19 cellular contexts compared by ENCODE assay signal in the genomic region with DNA sequence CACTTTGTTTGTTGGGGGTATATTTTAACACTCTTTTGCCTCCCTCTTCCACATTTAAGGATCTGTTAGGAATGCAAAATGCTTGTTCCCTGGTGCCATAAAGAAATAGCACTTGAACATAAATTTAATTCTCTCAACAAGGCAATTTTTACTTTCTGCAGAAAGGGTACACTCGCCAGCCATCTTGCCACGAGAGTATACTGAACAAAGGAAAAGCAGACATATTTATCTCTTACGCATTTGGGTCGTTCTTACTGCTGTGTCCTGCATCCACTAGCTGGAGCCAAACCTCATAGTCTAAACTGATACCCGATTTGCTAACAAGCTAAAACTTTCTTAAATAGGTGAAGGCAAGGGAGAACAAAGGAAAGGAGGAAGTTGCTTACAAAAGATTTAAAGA.
DNase-seq lines count a peak whose midpoint lies in the region; ATAC-seq, FAIRE-seq and TF ChIP-seq lines count a peak whose summit lies in the region.
"Had no signal": no experiment of that assay in that cellular context is flagged by ENCODE, and none has a peak within 500 bp of the region (broad histone marks: within the 10 kb centered on the region; RNA-seq: fewer than 3 reads in every experiment).

No MANE protein-coding gene starts in this region.

- TF ChIP-seq CTCF in H1 (IDR thresholded peaks at IDR 0.05; ENCODE audit: control extremely low read depth in 1 of 3, insufficient read depth in 1 of 3, low read depth in 1 of 3, low read length in 3 of 3) (no peak), osteoblast (IDR thresholded peaks at IDR 0.05; ENCODE audit: extremely low read depth, low read depth, low read length) (no peak)

- no peak for FAIRE-seq in H1 (lab: Jason Lieb, UNC)
- FAIRE-seq: D721Med, G401.6, H54, HTR-8/SVneo had no signal

- H2AFZ ChIP-seq in H1 (ENCODE audit: low read length) = no peak overlapping the region
- no peak overlapping the region for H2AFZ ChIP-seq in osteoblast (ENCODE audit: low read length)

- TF ChIP-seq EP300 in H1 (IDR thresholded peaks at IDR 0.05; ENCODE audit: borderline replicate concordance in 1 of 2, low read depth in 2 of 2, low read length in 2 of 2) = no peak

- peak overlapping the region; percentile 36; the same call in 1 of the 2 replicates for H2BK20ac ChIP-seq in H1 (ENCODE audit: low read length)

- H2BK15ac ChIP-seq in H1 (ENCODE audit: low read length) = no peak overlapping the region

- H3K4ac ChIP-seq in H1 (replicated peaks; ENCODE audit: insufficient read length, low read depth, low read length) = no peak overlapping the region

- H3K23ac ChIP-seq in H1 (ENCODE audit: insufficient read length) = no peak overlapping the region

- TF ChIP-seq RAD21 in H1 (IDR thresholded peaks at IDR 0.05 in 1 of 2, conservative IDR thresholded peaks at IDR 0.05 in 1 of 2; ENCODE audit: low read depth in 2 of 2, low read length in 2 of 2) = no peak; a peak in 1 of 4 replicates

- H3K4me1 ChIP-seq in H1 (replicated peaks in 1 of 4; ENCODE audit: control insufficient read depth in 3 of 4, insufficient read depth in 4 of 4, low read length in 3 of 4) = peaks cover 5 to 24% (median 13%) of the 10 kb centered on the region in 4 experiments
- no peaks in the 10 kb centered on the region for H3K4me1 ChIP-seq in osteoblast (ENCODE audit: insufficient read depth, low read length)

- no peak overlapping the region; the same call in 1 of the 2 replicates for H2BK5ac ChIP-seq in H1 (ENCODE audit: low read depth, low read length)

- H4K20me1 ChIP-seq in H1 (replicated peaks in 1 of 2; ENCODE audit: control insufficient read depth in 1 of 2, insufficient read depth in 2 of 2, low read length in 2 of 2) = no peaks in the 10 kb centered on the region
- no peaks in the 10 kb centered on the region for H4K20me1 ChIP-seq in osteoblast (ENCODE audit: insufficient read depth, low read length)

- no peaks in the 10 kb centered on the region for H3K23me2 ChIP-seq in H1 (ENCODE audit: low read depth, low read length)

- no peak overlapping the region for H3K9ac ChIP-seq in H1 (replicated peaks in 1 of 4; ENCODE audit: extremely low read depth in 1 of 4, low read depth in 3 of 4, low read length in 3 of 4)

- no peak overlapping the region for H3K56ac ChIP-seq in H1 (replicated peaks; ENCODE audit: insufficient read length, low read depth, low read length)

- H4K91ac ChIP-seq in H1 (replicated peaks; ENCODE audit: insufficient read length, low read length) = no peak overlapping the region

- H4K5ac ChIP-seq in H1 (ENCODE audit: insufficient read length, low read depth, low read length) = no peak overlapping the region

- 85% methylated on average over 5 of the region's 5 CpGs; no CpG with 5 or more reads in 1 of the 2 experiments for WGBS in H1 (ENCODE audit: extremely low coverage in 1 of 2, insufficient coverage in 1 of 2, insufficient read length in 1 of 2, insufficient replicate concordance in 2 of 2, low coverage in 1 of 2, low lambda C conversion rate in 2 of 2, missing lambda C conversion rate in 1 of 2), 2 experiments

- no peak for TF ChIP-seq POLR2A in H1 (IDR thresholded peaks at IDR 0.05; ENCODE audit: control extremely low read depth in 1 of 2, low read depth in 2 of 2, low read length in 2 of 2)

- peak; percentile 30 for DNase-seq in NOMO-1 treated with DMSO at 0.1 percent for 48 hours (lab: John Stamatoyannopoulos, UW; ENCODE audit: unreplicated experiment)
- no peak for DNase-seq in NOMO-1 treated with dmso at 0.1 percent for 144 hours (lab: John Stamatoyannopoulos, UW; ENCODE audit: unreplicated experiment)
- DNase-seq in Kasumi-1 (lab: John Stamatoyannopoulos, UW) = peak; percentile 33 to 36
- peak; percentile 30 for DNase-seq in SKM-1 (lab: John Stamatoyannopoulos, UW; ENCODE audit: unreplicated experiment)
- no peak for DNase-seq in H1 (ENCODE audit: low read depth in 1 of 2, low spot score in 2 of 2)
- DNase-seq in osteoblast (ENCODE audit: insufficient read length, low spot score, missing footprints) = no peak
- DNase-seq in NK-92 treated with Interleukin-12 subunit alpha and Interleukin-12 subunit beta, amount 100 ng/mL, for 24 hours (lab: John Stamatoyannopoulos, UW) = no peak
- DNase-seq: CD8-positive, alpha-beta T cell; COR-L47; DMS153; DMS79 treated with DMSO at 0.1 percent for 48 hours; EL; HFFc6 had no signal

- POLR2A ChIA-PET in H1 (lab: Charles Lee; ENCODE audit: partially characterized antibody) = interaction anchor here (1.2 to 1.5 kb wide), 4 partner anchors 9 to 86 kb away, joined by 3 to 4 read pairs (median 3); no protein-coding TSS in a partner anchor

- H2BK120ac ChIP-seq in H1 (replicated peaks; ENCODE audit: low read depth, low read length) = no peak overlapping the region

- H3K4me2 ChIP-seq in H1 (ENCODE audit: insufficient read depth in 1 of 2, low read depth in 2 of 2, low read length in 2 of 2) = no peak overlapping the region
- no peak overlapping the region for H3K4me2 ChIP-seq in osteoblast (ENCODE audit: insufficient read depth, low read length)

- H3K9me3 ChIP-seq in H1 (ENCODE audit: insufficient read depth in 2 of 2, low read depth in 1 of 2, low read length in 1 of 2) (peaks cover 0 to 8% of the 10 kb centered on the region in 2 experiments; a peak in 1 of 4 replicates), osteoblast (ENCODE audit: low read depth, low read length) (no peaks in the 10 kb centered on the region)

- 0 out of 2 replicates have a peak overlapping the region, but pooled peaks have one; percentile 53 for H3K18ac ChIP-seq in H1 (ENCODE audit: extremely low read depth, low read length)

- H2BK12ac ChIP-seq in H1 (ENCODE audit: low read depth, low read length) = no peak overlapping the region

- H3K27me3 ChIP-seq in H1 (replicated peaks in 1 of 4; ENCODE audit: control insufficient read depth in 3 of 4, extremely low read depth in 1 of 4, insufficient read depth in 3 of 4, low read length in 3 of 4) (no peaks in the 10 kb centered on the region), osteoblast (ENCODE audit: insufficient read depth, low read length) (no peaks in the 10 kb centered on the region)

- H3K79me1 ChIP-seq in H1 (ENCODE audit: low read depth, low read length) = no peaks in the 10 kb centered on the region

- H3K27ac ChIP-seq in H1 (ENCODE audit: low read depth, low read length) (no peak overlapping the region), osteoblast (ENCODE audit: low read depth, low read length) (no peak overlapping the region)
- H3K27ac ChIP-seq: 22Rv1 had no signal

- ATAC-seq in HG02623 (IDR thresholded peaks at IDR 0.05; ENCODE audit: unreplicated experiment) = no peak
- ATAC-seq: CD8-positive, alpha-beta T cell had no signal

- H3K14ac ChIP-seq in H1 (ENCODE audit: insufficient read length) = no peak overlapping the region

- H3K4me3 ChIP-seq in H1 (ENCODE audit: extremely low read depth in 1 of 4, insufficient read depth in 2 of 4, low read depth in 3 of 4, low read length in 4 of 4) (no peak overlapping the region), osteoblast (ENCODE audit: insufficient read depth, low read length) (no peak overlapping the region)

- peaks cover 0 to 4% (median 0%) of the 10 kb centered on the region in 4 experiments; a peak in 1 of 8 replicates for H3K36me3 ChIP-seq in H1 (ENCODE audit: control insufficient read depth in 2 of 4, insufficient read depth in 4 of 4, low read length in 3 of 4)
- no peaks in the 10 kb centered on the region for H3K36me3 ChIP-seq in osteoblast (ENCODE audit: insufficient read depth, low read length)

- no peak overlapping the region for H4K8ac ChIP-seq in H1 (ENCODE audit: extremely low read depth, insufficient read depth, low read length)

- no peak overlapping the region for H2AK5ac ChIP-seq in H1 (ENCODE audit: low read depth, low read length)

- no peaks in the 10 kb centered on the region for H3K79me2 ChIP-seq in H1 (ENCODE audit: control insufficient read depth in 1 of 2, insufficient read depth in 2 of 2, low read length in 2 of 2)
- H3K79me2 ChIP-seq in osteoblast (ENCODE audit: insufficient read depth, low read length) = no peaks in the 10 kb centered on the region

- CTCF ChIA-PET in H1 (lab: Charles Lee; ENCODE audit: partially characterized antibody) = interaction anchor here (0.7 kb wide), 1 partner anchor 300 kb away, joined by 3 read pairs; no protein-coding TSS in a partner anchor

TF ChIP-seq in H1, 55 proteins besides CTCF, POLR2A, EP300 and RAD21:
- TF ChIP-seq GABPA (IDR thresholded peaks at IDR 0.05; ENCODE audit: borderline replicate concordance, insufficient read depth, low read length) = no peak
- no peak for TF ChIP-seq TCF12 (IDR thresholded peaks at IDR 0.05; ENCODE audit: low read depth, low read length)
- TF ChIP-seq, protein P1, sequence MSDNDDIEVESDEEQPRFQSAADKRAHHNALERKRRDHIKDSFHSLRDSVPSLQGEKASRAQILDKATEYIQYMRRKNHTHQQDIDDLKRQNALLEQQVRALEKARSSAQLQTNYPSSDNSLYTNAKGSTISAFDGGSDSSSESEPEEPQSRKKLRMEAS (IDR thresholded peaks at IDR 0.05) = no peak
- no peak for TF ChIP-seq JUND (IDR thresholded peaks at IDR 0.05; ENCODE audit: low read length)

Comparison
In these comparisons a context has a peak if more than half of its experiments do, and no peak if none do; other contexts are left out.
1. DNase-seq: peak in NOMO-1 treated with DMSO at 0.1 percent for 48 hours (single experiment), Kasumi-1 (2 of 2) and SKM-1 (single experiment); none in NOMO-1 treated with dmso at 0.1 percent for 144 hours (single experiment), H1 (0 of 2), osteoblast (single experiment) and NK-92 treated with Interleukin-12 subunit alpha and Interleukin-12 subunit beta, amount 100 ng/mL, for 24 hours (single experiment).